Comparison of ENCODE assay signal across 1 cellular context in genomic region chr7:134534633-134535032, GRCh38.
TF ChIP-seq lines count a peak whose summit lies in the region.

No MANE protein-coding gene starts in this region.

TF ChIP-seq in HepG2, 621 proteins besides CTCF, POLR2A, EP300 and RAD21:
- TF ChIP-seq RBFOX2 (IDR thresholded peaks at IDR 0.05; ENCODE audit: low read depth, low read length), result peak; percentile 18; the same call in 1 of the 2 replicates
- no peak for TF ChIP-seq NFKB2 (CRISPR knock-in tag; IDR thresholded peaks at IDR 0.05; ENCODE audit: borderline replicate concordance)
- no peak for TF ChIP-seq ZNF639 (CRISPR knock-in tag; conservative IDR thresholded peaks at IDR 0.05)
- no peak for TF ChIP-seq IRF1 (CRISPR knock-in tag; IDR thresholded peaks at IDR 0.05; ENCODE audit: low read depth)
- no peak for TF ChIP-seq ZBTB38 (CRISPR knock-in tag; IDR thresholded peaks at IDR 0.05)
- no peak for TF ChIP-seq SSRP1 (CRISPR knock-in tag; IDR thresholded peaks at IDR 0.05)
